In genomic region chr16:89016561-89016960, GRCh38 we compare ENCODE assay signal across 6 cellular contexts. TPM values are rescaled to one million over a fixed set of nuclear protein-coding genes. Genes with fewer than 3 reads are reported as not detected.
"Had no signal": no experiment of that assay in that cellular context is flagged by ENCODE, and none has a peak within 500 bp of the region (broad histone marks: within the 10 kb centered on the region; RNA-seq: fewer than 3 reads in every experiment).

No MANE protein-coding gene starts in this region.

RNA-seq across cellular contexts. Expression of gene CBFA2T3, which starts 39.6 kb away (rescaled TPM):
- total RNA-seq: HT1080, LHCN-M2, MCF 10A, PC-3, SK-MEL-5 had no signal
- polyA plus RNA-seq: SK-N-SH had no signal
